ENCODE assay signal across 18 cellular contexts in genomic region chr15:92273732-92274131, GRCh38.
"Had no signal": no experiment of that assay in that cellular context is flagged by ENCODE, and none has a peak within 500 bp of the region (broad histone marks: within the 10 kb centered on the region; RNA-seq: fewer than 3 reads in every experiment).

No MANE protein-coding gene starts in this region.

- H3K36me3 Mint-ChIP-seq: immature natural killer cell, memory B cell, mesothelial cell of epicardium, naive B cell, type B pancreatic cell had no signal

- DNase-seq: effector memory CD8-positive, alpha-beta T cell; immature natural killer cell; left ventricle myocardium inferior; lower lobe of right lung; naive B cell; occipital lobe; pancreas; right cardiac atrium; stimulated activated CD4-positive, alpha-beta T cell treated with anti-CD3 and anti-CD28 coated beads, Interleukin-2, amount 100 ng/mL, for 48 hours; stimulated activated naive CD8-positive, alpha-beta T cell treated with anti-CD3 and anti-CD28 coated beads, Interleukin-15, Interleukin-2, amounts not matched to agents 100 U/mL and 50 U/mL, for 24 hours; thyroid gland; uterus had no signal

- H3K4me3 Mint-ChIP-seq: dendritic cell treated with granulocyte-macrophage colony-stimulating factor and Interleukin-4, amounts not matched to agents 40 ng/mL and 50 ng/mL, for 4 days; effector memory CD8-positive, alpha-beta T cell; immature natural killer cell; memory B cell; mesothelial cell of epicardium; naive B cell; nephron; type B pancreatic cell had no signal

- H3K9me3 Mint-ChIP-seq: dendritic cell treated with granulocyte-macrophage colony-stimulating factor and Interleukin-4, amounts not matched to agents 40 ng/mL and 50 ng/mL, for 4 days; effector memory CD8-positive, alpha-beta T cell; immature natural killer cell; memory B cell; mesothelial cell of epicardium; naive B cell; nephron; type B pancreatic cell had no signal

- H3K27ac Mint-ChIP-seq: dendritic cell treated with granulocyte-macrophage colony-stimulating factor and Interleukin-4, amounts not matched to agents 40 ng/mL and 50 ng/mL, for 4 days; effector memory CD8-positive, alpha-beta T cell; immature natural killer cell; memory B cell; mesothelial cell of epicardium; naive B cell; nephron; progenitor cell of endocrine pancreas; type B pancreatic cell had no signal

- ATAC-seq: effector memory CD8-positive, alpha-beta T cell; lower lobe of right lung; pancreas; right cardiac atrium; stimulated activated naive CD8-positive, alpha-beta T cell treated with anti-CD3 and anti-CD28 coated beads, Interleukin-15, Interleukin-2, amounts not matched to agents 100 U/mL and 50 U/mL, for 24 hours had no signal

- H3K4me1 Mint-ChIP-seq: immature natural killer cell, memory B cell, naive B cell had no signal

- H3K27me3 Mint-ChIP-seq: dendritic cell treated with granulocyte-macrophage colony-stimulating factor and Interleukin-4, amounts not matched to agents 40 ng/mL and 50 ng/mL, for 4 days; progenitor cell of endocrine pancreas had no signal
